In genomic region chr13:91349992-91350911, GRCh38 we compare ENCODE assay signal across 10 cellular contexts. TPM values are rescaled to one million over a fixed set of nuclear protein-coding genes. Genes with fewer than 3 reads are reported as not detected.
DNase-seq lines count a peak whose midpoint lies in the region; ATAC-seq and TF ChIP-seq lines count a peak whose summit lies in the region.
"Had no signal": no experiment of that assay in that cellular context is flagged by ENCODE, and none has a peak within 500 bp of the region (broad histone marks: within the 10 kb centered on the region; RNA-seq: fewer than 3 reads in every experiment).

No MANE protein-coding gene starts in this region.

- no peak overlapping the region for H2AK5ac ChIP-seq in H9 (ENCODE audit: insufficient read length, low read length)

- H2BK20ac ChIP-seq in H9 (ENCODE audit: low read depth, low read length, poor library complexity, severe bottlenecking) = no peak overlapping the region

- no peak overlapping the region for H4K5ac ChIP-seq in H9 (ENCODE audit: insufficient read length, low read depth, low read length)

- TF ChIP-seq CTCF in AG04449 (IDR thresholded peaks at IDR 0.05; ENCODE audit: insufficient read depth, low read length, missing control alignments) = no peak
- no peak for TF ChIP-seq CTCF in H9 (conservative IDR thresholded peaks at IDR 0.05)
- TF ChIP-seq CTCF in omental fat pad (IDR thresholded peaks at IDR 0.05) = no peak

- H3K4me1 ChIP-seq in H9 (ENCODE audit: insufficient read depth, low read length) (no peaks in the 10 kb centered on the region), iPS-20b (ENCODE audit: insufficient read depth, low read length) (peaks cover 15% of the 10 kb centered on the region)

- H4K20me1 ChIP-seq in H9 (ENCODE audit: control insufficient read depth, insufficient read depth, insufficient read length) = no peaks in the 10 kb centered on the region

- no peak for DNase-seq in AG04449 (ENCODE audit: low read depth, low spot score)
- no peak for DNase-seq in H9
- no peak for DNase-seq in activated CD4-positive, alpha-beta memory T cell treated with anti-CD3 and anti-CD28 coated beads, Interleukin-2, amount 10 ng/mL, durations not matched to agents 7 days and 5 days
- no peak for DNase-seq in stimulated activated CD4-positive, alpha-beta T cell treated with anti-CD3 and anti-CD28 coated beads, Interleukin-15, amount 100 ng/mL, for 24 hours
- DNase-seq in omental fat pad (ENCODE audit: low spot score) = no peak
- no peak for DNase-seq in DMS114 treated with DMSO at 0.1 percent for 48 hours (lab: John Stamatoyannopoulos, UW; ENCODE audit: unreplicated experiment)
- DNase-seq: left ventricle myocardium superior, OCI-M1 had no signal

- H3K9ac ChIP-seq in H9 (ENCODE audit: extremely low read depth, insufficient read length, low read length) (peak overlapping the region; percentile 98), iPS-20b (ENCODE audit: low read depth, low read length) (peak overlapping the region; percentile 99)

- H2BK120ac ChIP-seq in H9 (ENCODE audit: low read depth, low read length, poor library complexity, severe bottlenecking) = no peak overlapping the region

- peak overlapping the region in 2 of 3 experiments; percentile 65 to 89; a peak in 2 of 7 replicates for H3K27ac Mint-ChIP-seq in H9
- H3K27ac Mint-ChIP-seq in activated CD4-positive, alpha-beta memory T cell treated with anti-CD3 and anti-CD28 coated beads, Interleukin-2, amount 10 ng/mL, durations not matched to agents 7 days and 5 days = no peak overlapping the region

- ATAC-seq in GM19463 (IDR thresholded peaks at IDR 0.05; ENCODE audit: unreplicated experiment) = no peak
- no peak for ATAC-seq in omental fat pad (ENCODE audit: low FRiP score)
- ATAC-seq: left ventricle myocardium superior had no signal

- H3K4me2 ChIP-seq in H9 (ENCODE audit: insufficient read depth, insufficient read length, low read length) = peak overlapping the region; percentile 59

- H3K4ac ChIP-seq in H9 (ENCODE audit: low read depth, low read length) = no peak overlapping the region

- CTCF ChIA-PET in AG04449 (lab: Yijun Ruan, JAX) = interaction anchor here (0.8 to 1.1 kb wide), 3 partner anchors 8 to 37 kb away, joined by 4 to 5 read pairs (median 5); no protein-coding TSS in a partner anchor
- CTCF ChIA-PET in activated CD4-positive, alpha-beta memory T cell treated with anti-CD3 and anti-CD28 coated beads, Interleukin-2, amount 10 ng/mL, durations not matched to agents 7 days and 5 days (lab: Charles Lee) = interaction anchor here (1.1 to 1.2 kb wide), 3 partner anchors 8 to 37 kb away, joined by 6 to 15 read pairs (median 7); no protein-coding TSS in a partner anchor

- H3K36me3 Mint-ChIP-seq in H9 (ENCODE audit: insufficient read depth in 1 of 3, low read depth in 3 of 3) = peaks cover 54 to 64% (median 64%) of the 10 kb centered on the region in 3 experiments
- H3K36me3 Mint-ChIP-seq in activated CD4-positive, alpha-beta memory T cell treated with anti-CD3 and anti-CD28 coated beads, Interleukin-2, amount 10 ng/mL, durations not matched to agents 7 days and 5 days (ENCODE audit: low read depth) = peaks cover 57% of the 10 kb centered on the region

- no peak overlapping the region for H2AFZ ChIP-seq in H9 (ENCODE audit: low read length)

- H2BK15ac ChIP-seq in H9 (ENCODE audit: low read depth, low read length) = no peak overlapping the region

- H3K79me2 ChIP-seq in H9 (ENCODE audit: insufficient read depth, low read length) = peaks cover 17% of the 10 kb centered on the region

- no CpG with 5 or more reads among the region's 5 CpGs for WGBS in H9 (ENCODE audit: extremely low coverage, insufficient read length, low lambda C conversion rate)

- peaks cover 63% of the 10 kb centered on the region for H3K36me3 ChIP-seq in iPS-20b (ENCODE audit: insufficient read depth, low read depth, low read length)

- H3K4me3 Mint-ChIP-seq in H9 = peak overlapping the region; percentile 90 to 98
- H3K4me3 Mint-ChIP-seq in activated CD4-positive, alpha-beta memory T cell treated with anti-CD3 and anti-CD28 coated beads, Interleukin-2, amount 10 ng/mL, durations not matched to agents 7 days and 5 days = peak overlapping the region; percentile 96

- no peak overlapping the region for H3K56ac ChIP-seq in H9 (ENCODE audit: insufficient read length, low read depth, low read length)

- H4K91ac ChIP-seq in H9 (ENCODE audit: insufficient read length, low read depth, low read length) = no peak overlapping the region

- H3K27ac ChIP-seq in H9 (ENCODE audit: insufficient read length, low read depth, low read length) (no peak overlapping the region), iPS-20b (ENCODE audit: low read length) (peak overlapping the region; percentile 22)

- H3K23me2 ChIP-seq in H9 (ENCODE audit: insufficient read length, low read depth, low read length, poor library complexity, severe bottlenecking) = peaks cover 3% of the 10 kb centered on the region

- no peak overlapping the region for H2BK12ac ChIP-seq in H9 (ENCODE audit: insufficient read length, low read depth, low read length)

- POLR2A ChIA-PET in AG04449 (lab: Yijun Ruan, JAX) = no interaction called here
- POLR2A ChIA-PET in activated CD4-positive, alpha-beta memory T cell treated with anti-CD3 and anti-CD28 coated beads, Interleukin-2, amount 10 ng/mL, durations not matched to agents 7 days and 5 days (lab: Charles Lee) = interaction anchor here (1.2 kb wide), 2 partner anchors 8 to 36 kb away, joined by 3 to 5 read pairs; no protein-coding TSS in a partner anchor

- H3K9me3 ChIP-seq in H9 (ENCODE audit: control insufficient read depth, low read depth, low read length) (no peaks in the 10 kb centered on the region), iPS-20b (ENCODE audit: insufficient read depth, low read depth, low read length) (no peaks in the 10 kb centered on the region)

- no peaks in the 10 kb centered on the region for H3K27me3 ChIP-seq in H9 (ENCODE audit: insufficient read depth, low read length)
- peaks cover 15% of the 10 kb centered on the region for H3K27me3 ChIP-seq in iPS-20b (ENCODE audit: insufficient read depth, low read length)

- H2BK5ac ChIP-seq in H9 (ENCODE audit: insufficient read length, low read length) = no peak overlapping the region

- H3K4me3 ChIP-seq in AG04449 (ENCODE audit: low read depth, low read length) (peak overlapping the region; percentile 73), iPS-20b (ENCODE audit: low read length) (peak overlapping the region; percentile 96)

- no peak overlapping the region for H3T11ph ChIP-seq in H9 (ENCODE audit: low read length)

- no peak overlapping the region for H4K8ac ChIP-seq in H9 (replicated peaks; ENCODE audit: insufficient read length, low read depth, low read length)

- H3K9me3 Mint-ChIP-seq in H9 = peaks cover 0 to 9% of the 10 kb centered on the region in 2 experiments; a peak in 2 of 5 replicates
- H3K9me3 Mint-ChIP-seq in activated CD4-positive, alpha-beta memory T cell treated with anti-CD3 and anti-CD28 coated beads, Interleukin-2, amount 10 ng/mL, durations not matched to agents 7 days and 5 days = no peaks in the 10 kb centered on the region

- H3K14ac ChIP-seq in H9 (ENCODE audit: insufficient read depth, low read length) = no peak overlapping the region; the same call in 1 of the 2 replicates

- peaks cover 4% of the 10 kb centered on the region for H3K79me1 ChIP-seq in H9 (ENCODE audit: insufficient read depth, low read depth, low read length, poor library complexity, severe bottlenecking)

- no peak overlapping the region for H3K23ac ChIP-seq in H9 (ENCODE audit: insufficient read length, low read depth, low read length)

- peaks cover 24 to 38% of the 10 kb centered on the region in 2 experiments for H3K4me1 Mint-ChIP-seq in H9
- H3K4me1 Mint-ChIP-seq in activated CD4-positive, alpha-beta memory T cell treated with anti-CD3 and anti-CD28 coated beads, Interleukin-2, amount 10 ng/mL, durations not matched to agents 7 days and 5 days = peaks cover 56% of the 10 kb centered on the region

- no peak overlapping the region for H3K18ac ChIP-seq in H9 (ENCODE audit: insufficient read length, low read depth, low read length)

- peaks cover 14% of the 10 kb centered on the region for H3K27me3 Mint-ChIP-seq in H9 (ENCODE audit: low read depth)
- H3K27me3 Mint-ChIP-seq in activated CD4-positive, alpha-beta memory T cell treated with anti-CD3 and anti-CD28 coated beads, Interleukin-2, amount 10 ng/mL, durations not matched to agents 7 days and 5 days = no peaks in the 10 kb centered on the region

RNA-seq across cellular contexts. Expression of gene MIR17HG, which starts 2.8 kb away (rescaled TPM):
- 35.7 and 38.7 TPM in 2 replicates for total RNA-seq in H9 (2021)
- 1 to 10 TPM; 6.7 to 7.7 TPM for total RNA-seq in activated CD4-positive, alpha-beta memory T cell treated with anti-CD3 and anti-CD28 coated beads, Interleukin-2, amount 10 ng/mL, durations not matched to agents 7 days and 5 days
- total RNA-seq in omental fat pad = 10 to 100 TPM in 2 of 4 donors, 1 to 10 TPM in 2; 5.1 to 29.5 (median 11.8) TPM

RNA-seq across cellular contexts. Expression of gene GPC5, which starts 48.2 kb away (rescaled TPM):
- 0.15 TPM in 1 of 2 replicates, not detected in the other for total RNA-seq in H9 (2021)
- not detected for total RNA-seq in activated CD4-positive, alpha-beta memory T cell treated with anti-CD3 and anti-CD28 coated beads, Interleukin-2, amount 10 ng/mL, durations not matched to agents 7 days and 5 days
- total RNA-seq in omental fat pad = 1 to 10 TPM in 1 of 4 donors, under 1 TPM in 1, not detected in 2; 0.74 to 1.1 TPM
